Comparison of ENCODE assay signal across 39 cellular contexts in the genomic region with DNA sequence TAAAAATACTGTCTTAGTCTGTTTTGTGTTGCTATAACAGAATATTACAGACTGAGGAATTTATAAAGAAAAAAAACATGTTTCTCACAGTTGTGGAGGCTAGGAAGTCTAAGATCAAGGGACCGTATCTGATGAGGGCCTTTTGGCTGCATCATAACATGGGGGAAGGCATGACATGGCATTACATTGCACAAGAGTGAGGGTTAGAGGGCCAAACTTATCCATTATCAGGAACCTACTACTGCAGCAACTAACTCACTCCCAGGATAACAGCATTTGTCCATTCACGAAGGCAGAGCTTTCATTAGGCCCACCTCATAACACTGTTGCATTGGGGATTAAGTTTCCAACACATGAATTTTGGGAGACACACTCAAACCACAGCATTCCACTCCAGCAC. TPM values are rescaled to one million over a fixed set of nuclear protein-coding genes. Genes with fewer than 3 reads are reported as not detected.
"Had no signal": no experiment of that assay in that cellular context is flagged by ENCODE, and none has a peak within 500 bp of the region (broad histone marks: within the 10 kb centered on the region; RNA-seq: fewer than 3 reads in every experiment).

No MANE protein-coding gene starts in this region.

- H3K4me2 ChIP-seq: KMS-11 had no signal

- H3K27ac ChIP-seq: KMS-11 had no signal

- H3K4me3 ChIP-seq: MG63 had no signal

- H3K9me3 ChIP-seq: MG63 had no signal

- DNase-seq: Karpas-422, Kasumi-1, MG63, MM.1S, MV-4-11, NCI-H1048, NCI-H1092, NCI-H1092 treated with DMSO at 0.1 percent for 48 hours, NCI-H1105, NCI-H1105 treated with DMSO at 0.1 percent for 48 hours, NCI-H1417, NCI-H1436, NCI-H1436 treated with DMSO at 0.1 percent for 48 hours, NCI-H146, NCI-H1694, NCI-H1694 treated with DMSO at 0.1 percent for 48 hours, NCI-H187, NCI-H187 treated with DMSO at 0.1 percent for 48 hours, NCI-H1930, NCI-H2029, NCI-H2029 treated with DMSO at 0.1 percent for 48 hours, NCI-H2081, NCI-H2081 treated with DMSO at 0.1 percent for 48 hours, NCI-H2107, NCI-H2171, NCI-H2171 treated with DMSO at 0.1 percent for 48 hours, NCI-H2227 treated with DMSO at 0.1 percent for 48 hours, NCI-H226, NCI-H345, NCI-H446, NCI-H446 treated with DMSO at 0.1 percent for 48 hours, NCI-H510A, NCI-H510A treated with DMSO at 0.1 percent for 48 hours, NCI-H524 had no signal

- H3K9ac ChIP-seq: KMS-11 had no signal

- H3K36me3 ChIP-seq: MG63 had no signal

- H3K27me3 ChIP-seq: MG63 had no signal

RNA-seq across cellular contexts. Expression of a gene that starts 30.3 kb away (rescaled TPM):
- total RNA-seq: LHCN-M2, M059J, MCF 10A, NCI-H460 had no signal
